ENCODE assay signal across 10 cellular contexts in the genomic region with DNA sequence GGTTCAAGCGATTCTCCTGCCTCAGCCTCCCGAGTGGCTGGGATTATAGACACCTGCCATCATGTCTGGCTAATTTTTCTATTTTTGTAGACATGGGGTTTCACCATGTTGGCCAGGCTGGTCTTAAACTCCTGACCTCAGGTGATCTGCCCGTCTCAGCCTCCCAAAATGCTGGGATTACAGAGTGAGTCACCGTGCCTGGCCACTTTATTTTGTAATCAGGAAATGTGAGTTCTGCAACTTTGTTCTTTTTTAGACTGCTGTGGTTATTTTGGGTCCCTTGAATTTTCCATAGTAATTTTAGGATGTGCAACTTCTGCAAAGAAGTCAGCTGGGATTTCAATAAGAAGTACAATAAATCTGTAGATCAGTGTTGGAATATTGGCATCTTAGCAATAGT.
DNase-seq lines count a peak whose midpoint lies in the region; ATAC-seq and TF ChIP-seq lines count a peak whose summit lies in the region.
"Had no signal": no experiment of that assay in that cellular context is flagged by ENCODE, and none has a peak within 500 bp of the region (broad histone marks: within the 10 kb centered on the region; RNA-seq: fewer than 3 reads in every experiment).

No MANE protein-coding gene starts in this region.

- H3K36me3 Mint-ChIP-seq in effector memory CD8-positive, alpha-beta T cell (ENCODE audit: insufficient read depth): peaks cover 33% of the 10 kb centered on the region
- H3K36me3 Mint-ChIP-seq: activated CD8-positive, alpha-beta memory T cell treated with anti-CD3 and anti-CD28 coated beads, Interleukin-2, amount 10 ng/mL, durations not matched to agents 7 days and 5 days had no signal

- DNase-seq in GF-D8 (lab: John Stamatoyannopoulos, UW) (peak; percentile 87), NOMO-1 treated with DMSO at 0.1 percent for 48 hours (lab: John Stamatoyannopoulos, UW; ENCODE audit: unreplicated experiment) (peak; percentile 82), epithelial cell of esophagus (ENCODE audit: low read depth) (peak; percentile 55), gastrocnemius medialis (peak; percentile 53 to 79), GM13977 (ENCODE audit: low spot score) (no peak)
- no peak for DNase-seq in effector memory CD8-positive, alpha-beta T cell
- DNase-seq in activated T-cell treated with anti-CD3 and anti-CD28 coated beads, Interleukin-2, amount 50 U/mL, for 48 hours: no peak
- DNase-seq: activated CD8-positive, alpha-beta memory T cell treated with anti-CD3 and anti-CD28 coated beads, Interleukin-2, amount 10 ng/mL, durations not matched to agents 7 days and 5 days; amniotic stem cell; DMS 273 treated with DMSO at 0.1 percent for 48 hours had no signal

- peaks cover 0 to 10% of the 10 kb centered on the region in 2 donors for H3K36me3 ChIP-seq in gastrocnemius medialis

- no peak overlapping the region for H3K4me3 Mint-ChIP-seq in effector memory CD8-positive, alpha-beta T cell
- H3K4me3 Mint-ChIP-seq: activated CD8-positive, alpha-beta memory T cell treated with anti-CD3 and anti-CD28 coated beads, Interleukin-2, amount 10 ng/mL, durations not matched to agents 7 days and 5 days had no signal

- peak overlapping the region in 1 of 2 donors; percentile 29 for H3K27ac Mint-ChIP-seq in effector memory CD8-positive, alpha-beta T cell
- H3K27ac Mint-ChIP-seq: activated CD8-positive, alpha-beta memory T cell treated with anti-CD3 and anti-CD28 coated beads, Interleukin-2, amount 10 ng/mL, durations not matched to agents 7 days and 5 days had no signal

- no peaks in the 10 kb centered on the region for H3K9me3 ChIP-seq in gastrocnemius medialis

- no peaks in the 10 kb centered on the region for H3K27me3 Mint-ChIP-seq in effector memory CD8-positive, alpha-beta T cell
- H3K27me3 Mint-ChIP-seq: activated CD8-positive, alpha-beta memory T cell treated with anti-CD3 and anti-CD28 coated beads, Interleukin-2, amount 10 ng/mL, durations not matched to agents 7 days and 5 days had no signal

- intact Hi-C loops in gastrocnemius medialis (cut with DNase I; ENCODE audit: low total_unique reads): loop anchor here (5.0 kb wide), 2 partner anchors 97 to 247 kb away; a partner anchor contains a TSS

- TF ChIP-seq CTCF in epithelial cell of esophagus (IDR thresholded peaks at IDR 0.05; ENCODE audit: insufficient read depth, low read depth, low read length, missing control alignments) (no peak), gastrocnemius medialis (IDR thresholded peaks at IDR 0.05 in 4 of 5, conservative IDR thresholded peaks at IDR 0.05 in 1 of 5) (no peak), GM13977 (IDR thresholded peaks at IDR 0.05; ENCODE audit: extremely low read depth, insufficient read depth, missing control alignments) (no peak)

- ATAC-seq in gastrocnemius medialis: peak; percentile 72 to 78
- ATAC-seq in effector memory CD8-positive, alpha-beta T cell (replicated peaks): no peak
- ATAC-seq: activated CD8-positive, alpha-beta memory T cell treated with anti-CD3 and anti-CD28 coated beads, Interleukin-2, amount 10 ng/mL, durations not matched to agents 7 days and 5 days had no signal

- H3K4me3 ChIP-seq in epithelial cell of esophagus (ENCODE audit: low read length) (no peak overlapping the region), gastrocnemius medialis (no peak overlapping the region)

- H3K27ac ChIP-seq in gastrocnemius medialis: peak overlapping the region; percentile 14 to 77 (median 51)

- H3K27me3 ChIP-seq in gastrocnemius medialis: no peaks in the 10 kb centered on the region

- peaks cover 2 to 4% of the 10 kb centered on the region in 2 donors for H3K4me1 Mint-ChIP-seq in effector memory CD8-positive, alpha-beta T cell (ENCODE audit: low read depth in 2 of 2)
- H3K4me1 Mint-ChIP-seq: activated CD8-positive, alpha-beta memory T cell treated with anti-CD3 and anti-CD28 coated beads, Interleukin-2, amount 10 ng/mL, durations not matched to agents 7 days and 5 days had no signal

- in situ Hi-C loops in gastrocnemius medialis (cut with MboI; ENCODE audit: low sequenced_read_pairs in 4 of 4) (no loop called here), GM13977 (cut with MboI; ENCODE audit: low pct_unique_long_range_greater_than_20kb, low sequenced_read_pairs, unreplicated experiment) (no loop called here)

- no peaks in the 10 kb centered on the region for H3K9me3 Mint-ChIP-seq in effector memory CD8-positive, alpha-beta T cell

- H3K4me1 ChIP-seq in gastrocnemius medialis: peaks cover 27 to 36% of the 10 kb centered on the region in 2 donors

- TF ChIP-seq POLR2A in gastrocnemius medialis (IDR thresholded peaks at IDR 0.05): peak in 1 of 2 donors; percentile 24

Comparison
In these comparisons a context has a peak if more than half of its experiments do, and no peak if none do; other contexts are left out.
1. DNase-seq: peak in GF-D8 (single experiment), NOMO-1 treated with DMSO at 0.1 percent for 48 hours (single experiment), epithelial cell of esophagus (single experiment) and gastrocnemius medialis (2 of 2); none in effector memory CD8-positive, alpha-beta T cell (0 of 3), GM13977 (single experiment) and activated T-cell treated with anti-CD3 and anti-CD28 coated beads, Interleukin-2, amount 50 U/mL, for 48 hours (0 of 2).